Comparison of ENCODE assay signal across 1 cellular context in the genomic region with DNA sequence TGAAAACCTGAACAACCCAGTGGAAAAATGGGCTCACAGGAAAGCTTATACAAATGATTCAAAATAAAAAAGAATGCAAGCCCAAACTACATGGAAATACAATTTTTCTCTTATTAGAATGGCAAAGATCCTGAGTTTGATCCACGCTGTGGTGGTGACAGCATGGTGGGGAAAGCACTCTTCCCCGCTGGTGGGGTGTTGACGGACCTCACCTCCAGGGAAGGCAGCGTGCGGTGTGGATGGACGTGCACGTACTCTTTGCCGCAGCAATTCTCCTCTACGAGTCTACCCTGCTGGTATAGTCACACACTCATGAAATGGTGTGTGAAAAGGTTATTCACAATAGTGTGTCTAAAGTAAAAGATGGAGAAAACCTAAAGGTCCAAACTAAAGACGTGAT.
TF ChIP-seq lines count a peak whose summit lies in the region.

No MANE protein-coding gene starts in this region.

TF ChIP-seq in HepG2, 621 proteins besides CTCF, POLR2A, EP300 and RAD21:
- no peak for TF ChIP-seq FIP1L1 (IDR thresholded peaks at IDR 0.05; ENCODE audit: borderline replicate concordance, insufficient read depth, low read depth, low read length)
